In the genomic region with DNA sequence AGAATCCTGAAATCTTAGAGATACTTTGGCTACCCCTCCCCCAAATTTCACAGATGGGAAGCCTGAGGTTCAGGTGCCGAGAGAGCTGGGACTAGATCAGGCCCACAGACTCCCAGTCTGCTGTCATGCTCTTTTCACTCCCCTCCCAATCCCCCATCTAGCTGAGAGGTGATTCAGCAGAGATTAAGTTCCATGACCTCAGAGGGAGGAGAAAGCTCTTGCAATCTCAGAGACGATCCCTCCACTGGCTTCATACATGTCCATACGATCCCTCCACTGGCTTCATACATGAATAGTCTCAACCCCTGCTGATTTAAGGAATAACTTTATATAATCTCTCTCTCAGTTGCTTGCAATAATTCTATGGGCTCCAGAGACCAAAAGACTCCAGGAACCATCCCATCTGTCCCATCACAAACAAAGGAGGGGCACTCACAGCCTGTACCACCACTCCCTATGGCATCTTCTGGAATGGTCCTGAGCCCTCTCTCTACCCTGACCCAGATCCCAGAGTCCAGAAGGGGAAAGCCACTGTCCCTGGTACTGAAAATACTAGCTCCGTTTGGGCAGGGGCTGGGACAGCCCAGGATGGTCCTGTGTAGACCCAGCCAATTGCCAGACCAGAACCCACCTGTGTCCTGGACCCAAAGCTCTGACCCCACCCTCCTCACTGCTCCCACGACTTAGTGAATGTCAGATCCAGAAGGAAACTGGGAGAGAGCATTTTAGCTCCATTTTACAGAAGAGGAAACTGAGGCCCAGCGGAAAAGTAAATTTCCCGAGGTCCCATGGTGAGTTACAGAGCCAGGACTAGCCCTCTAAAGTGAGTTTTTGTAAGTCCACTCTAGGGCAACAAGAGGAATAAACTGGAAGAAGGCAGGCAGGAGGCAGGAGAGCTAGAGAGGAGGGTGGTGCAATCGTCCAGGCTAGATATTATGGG, we compare ENCODE assay signal across 2 cellular contexts.
TF ChIP-seq lines count a peak whose summit lies in the region.

No MANE protein-coding gene starts in this region.

TF ChIP-seq in IMR-90, 13 proteins besides CTCF, POLR2A, EP300 and RAD21:
- no peak for TF ChIP-seq MAZ (IDR thresholded peaks at IDR 0.05; ENCODE audit: borderline replicate concordance, low read depth, low read length)
- no peak for TF ChIP-seq MXI1 (IDR thresholded peaks at IDR 0.05; ENCODE audit: borderline replicate concordance, low read depth, low read length)
- TF ChIP-seq CHD1 (IDR thresholded peaks at IDR 0.05; ENCODE audit: low read depth, low read length) = no peak
- TF ChIP-seq, protein P1, sequence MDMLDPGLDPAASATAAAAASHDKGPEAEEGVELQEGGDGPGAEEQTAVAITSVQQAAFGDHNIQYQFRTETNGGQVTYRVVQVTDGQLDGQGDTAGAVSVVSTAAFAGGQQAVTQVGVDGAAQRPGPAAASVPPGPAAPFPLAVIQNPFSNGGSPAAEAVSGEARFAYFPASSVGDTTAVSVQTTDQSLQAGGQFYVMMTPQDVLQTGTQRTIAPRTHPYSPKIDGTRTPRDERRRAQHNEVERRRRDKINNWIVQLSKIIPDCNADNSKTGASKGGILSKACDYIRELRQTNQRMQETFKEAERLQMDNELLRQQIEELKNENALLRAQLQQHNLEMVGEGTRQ (IDR thresholded peaks at IDR 0.05; ENCODE audit: low read depth, low read length) = no peak
- TF ChIP-seq, protein P2, sequence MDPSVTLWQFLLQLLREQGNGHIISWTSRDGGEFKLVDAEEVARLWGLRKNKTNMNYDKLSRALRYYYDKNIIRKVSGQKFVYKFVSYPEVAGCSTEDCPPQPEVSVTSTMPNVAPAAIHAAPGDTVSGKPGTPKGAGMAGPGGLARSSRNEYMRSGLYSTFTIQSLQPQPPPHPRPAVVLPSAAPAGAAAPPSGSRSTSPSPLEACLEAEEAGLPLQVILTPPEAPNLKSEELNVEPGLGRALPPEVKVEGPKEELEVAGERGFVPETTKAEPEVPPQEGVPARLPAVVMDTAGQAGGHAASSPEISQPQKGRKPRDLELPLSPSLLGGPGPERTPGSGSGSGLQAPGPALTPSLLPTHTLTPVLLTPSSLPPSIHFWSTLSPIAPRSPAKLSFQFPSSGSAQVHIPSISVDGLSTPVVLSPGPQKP (IDR thresholded peaks at IDR 0.05; ENCODE audit: borderline replicate concordance, low read depth, low read length) = no peak
- TF ChIP-seq RFX5 (IDR thresholded peaks at IDR 0.05; ENCODE audit: low read depth, low read length) = no peak
- no peak for TF ChIP-seq BHLHE40 (IDR thresholded peaks at IDR 0.05; ENCODE audit: low read depth, low read length)
- no peak for TF ChIP-seq FOS (IDR thresholded peaks at IDR 0.05; ENCODE audit: low read depth, low read length)
- TF ChIP-seq NFE2L2 (IDR thresholded peaks at IDR 0.05; ENCODE audit: low read depth, low read length) = no peak
- TF ChIP-seq MAFK (IDR thresholded peaks at IDR 0.05; ENCODE audit: low read depth, low read length) = no peak
- no peak for TF ChIP-seq SMC3 (IDR thresholded peaks at IDR 0.05; ENCODE audit: low read depth, low read length)
- no peak for TF ChIP-seq RCOR1 (IDR thresholded peaks at IDR 0.05; ENCODE audit: insufficient replicate concordance, low read length)
- no peak for TF ChIP-seq CEBPB (IDR thresholded peaks at IDR 0.05; ENCODE audit: low read depth, low read length)

TF ChIP-seq in liver, 16 proteins besides CTCF, POLR2A, EP300 and RAD21:
- TF ChIP-seq, protein P3, sequence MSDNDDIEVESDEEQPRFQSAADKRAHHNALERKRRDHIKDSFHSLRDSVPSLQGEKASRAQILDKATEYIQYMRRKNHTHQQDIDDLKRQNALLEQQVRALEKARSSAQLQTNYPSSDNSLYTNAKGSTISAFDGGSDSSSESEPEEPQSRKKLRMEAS (IDR thresholded peaks at IDR 0.05) = no peak
- TF ChIP-seq, protein P4, sequence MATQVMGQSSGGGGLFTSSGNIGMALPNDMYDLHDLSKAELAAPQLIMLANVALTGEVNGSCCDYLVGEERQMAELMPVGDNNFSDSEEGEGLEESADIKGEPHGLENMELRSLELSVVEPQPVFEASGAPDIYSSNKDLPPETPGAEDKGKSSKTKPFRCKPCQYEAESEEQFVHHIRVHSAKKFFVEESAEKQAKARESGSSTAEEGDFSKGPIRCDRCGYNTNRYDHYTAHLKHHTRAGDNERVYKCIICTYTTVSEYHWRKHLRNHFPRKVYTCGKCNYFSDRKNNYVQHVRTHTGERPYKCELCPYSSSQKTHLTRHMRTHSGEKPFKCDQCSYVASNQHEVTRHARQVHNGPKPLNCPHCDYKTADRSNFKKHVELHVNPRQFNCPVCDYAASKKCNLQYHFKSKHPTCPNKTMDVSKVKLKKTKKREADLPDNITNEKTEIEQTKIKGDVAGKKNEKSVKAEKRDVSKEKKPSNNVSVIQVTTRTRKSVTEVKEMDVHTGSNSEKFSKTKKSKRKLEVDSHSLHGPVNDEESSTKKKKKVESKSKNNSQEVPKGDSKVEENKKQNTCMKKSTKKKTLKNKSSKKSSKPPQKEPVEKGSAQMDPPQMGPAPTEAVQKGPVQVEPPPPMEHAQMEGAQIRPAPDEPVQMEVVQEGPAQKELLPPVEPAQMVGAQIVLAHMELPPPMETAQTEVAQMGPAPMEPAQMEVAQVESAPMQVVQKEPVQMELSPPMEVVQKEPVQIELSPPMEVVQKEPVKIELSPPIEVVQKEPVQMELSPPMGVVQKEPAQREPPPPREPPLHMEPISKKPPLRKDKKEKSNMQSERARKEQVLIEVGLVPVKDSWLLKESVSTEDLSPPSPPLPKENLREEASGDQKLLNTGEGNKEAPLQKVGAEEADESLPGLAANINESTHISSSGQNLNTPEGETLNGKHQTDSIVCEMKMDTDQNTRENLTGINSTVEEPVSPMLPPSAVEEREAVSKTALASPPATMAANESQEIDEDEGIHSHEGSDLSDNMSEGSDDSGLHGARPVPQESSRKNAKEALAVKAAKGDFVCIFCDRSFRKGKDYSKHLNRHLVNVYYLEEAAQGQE (IDR thresholded peaks at IDR 0.05) = peak; percentile 92
